Comparison of ENCODE assay signal across 8 cellular contexts in genomic region chr12:948238-948637, GRCh38. TPM values are rescaled to one million over a fixed set of nuclear protein-coding genes. Genes with fewer than 3 reads are reported as not detected.
DNase-seq lines count a peak whose midpoint lies in the region; ATAC-seq, FAIRE-seq and TF ChIP-seq lines count a peak whose summit lies in the region.

No MANE protein-coding gene starts in this region.

- no peaks in the 10 kb centered on the region for H3K27me3 ChIP-seq in small intestine (ENCODE audit: control insufficient read depth in 2 of 2, insufficient read depth in 2 of 2, low read length in 2 of 2)

- no peaks in the 10 kb centered on the region for H3K9me3 ChIP-seq in small intestine (ENCODE audit: control insufficient read depth, low read depth)

- peaks cover 31% of the 10 kb centered on the region for H3K4me1 Mint-ChIP-seq in HFFc6 (ENCODE audit: low read depth)
- H3K4me1 Mint-ChIP-seq in activated B cell treated with CpG ODN at 0.5 μM for 24 hours = peaks cover 33% of the 10 kb centered on the region
- H3K4me1 Mint-ChIP-seq in glutamatergic neuron (ENCODE audit: low read depth, unreplicated experiment) = peaks cover 8% of the 10 kb centered on the region

- H3K27ac Mint-ChIP-seq in HFFc6 = peak overlapping the region; percentile 31
- H3K27ac Mint-ChIP-seq in activated B cell treated with CpG ODN at 0.5 μM for 24 hours = peak overlapping the region; percentile 50
- peak overlapping the region; percentile 10 for H3K27ac Mint-ChIP-seq in glutamatergic neuron (ENCODE audit: unreplicated experiment)

- H3K4me3 ChIP-seq in small intestine (ENCODE audit: low read depth in 1 of 2, low read length in 2 of 2) = peak overlapping the region in 1 of 2 donors; percentile 90

- TF ChIP-seq CTCF in HFFc6 (IDR thresholded peaks at IDR 0.05) (no peak), activated B cell treated with CpG ODN at 0.5 μM for 24 hours (IDR thresholded peaks at IDR 0.05) (no peak), glutamatergic neuron (IDR thresholded peaks at IDR 0.05; ENCODE audit: partially characterized antibody, unreplicated experiment) (no peak)

- no peak for FAIRE-seq in small intestine (lab: Jason Lieb, UNC)

- DNase-seq in HFFc6 (no peak), activated B cell treated with CpG ODN at 0.5 μM for 24 hours (no peak), glutamatergic neuron (no peak), small intestine (peak; percentile 81), AG08396 (ENCODE audit: low spot score) (no peak), germinal center (ENCODE audit: low spot score) (no peak), DMS114 treated with DMSO at 0.1 percent for 48 hours (lab: John Stamatoyannopoulos, UW; ENCODE audit: unreplicated experiment) (no peak)

- no peaks in the 10 kb centered on the region for H3K4me1 ChIP-seq in small intestine (ENCODE audit: control insufficient read depth in 2 of 2, insufficient read depth in 1 of 2, low read depth in 1 of 2, low read length in 1 of 2)

- H3K4me3 Mint-ChIP-seq in HFFc6 (peak overlapping the region; percentile 100), activated B cell treated with CpG ODN at 0.5 μM for 24 hours (peak overlapping the region; percentile 99), glutamatergic neuron (ENCODE audit: unreplicated experiment) (peak overlapping the region; percentile 78)

- H3K27ac ChIP-seq in small intestine (ENCODE audit: low read depth in 1 of 2, low read length in 1 of 2) = peak overlapping the region; percentile 37 to 98

- ATAC-seq in activated B cell treated with CpG ODN at 0.5 μM for 24 hours (ENCODE audit: low read depth) (no peak), HG03354 (IDR thresholded peaks at IDR 0.05; ENCODE audit: poor library complexity, severe bottlenecking, unreplicated experiment) (no peak)

- H3K9me3 Mint-ChIP-seq in HFFc6 (peaks cover 4% of the 10 kb centered on the region; the same call in 1 of the 2 replicates), activated B cell treated with CpG ODN at 0.5 μM for 24 hours (no peaks in the 10 kb centered on the region), glutamatergic neuron (ENCODE audit: unreplicated experiment) (peaks cover 6% of the 10 kb centered on the region)

- intact Hi-C loops in activated B cell treated with CpG ODN at 0.5 μM for 24 hours (cut with micrococcal nuclease) = loop anchor here (2.0 kb wide), 1 partner anchor 559 kb away; the partner anchor contains the start of gene KDM5A

- H3K36me3 Mint-ChIP-seq in HFFc6 (ENCODE audit: low read depth) (peaks cover 20% of the 10 kb centered on the region), activated B cell treated with CpG ODN at 0.5 μM for 24 hours (ENCODE audit: low read depth) (peaks cover 29% of the 10 kb centered on the region), glutamatergic neuron (ENCODE audit: unreplicated experiment) (no peaks in the 10 kb centered on the region)

- 31 to 74% (median 64%) methylated on average over 9 of the region's 9 CpGs for WGBS in small intestine, 3 donors

- CTCF ChIA-PET in activated B cell treated with CpG ODN at 0.5 μM for 24 hours (lab: Charles Lee) = interaction anchor here (1.8 kb wide), 1 partner anchor 372 kb away, joined by 8 read pairs; no protein-coding TSS in a partner anchor

- POLR2A ChIA-PET in activated B cell treated with CpG ODN at 0.5 μM for 24 hours (lab: Charles Lee) = interaction anchor here (0.7 to 2.5 kb wide), 2 partner anchors 43 to 271 kb away, joined by 5 to 46 read pairs; partner anchors contain the start of gene ERC1

- peaks cover 0 to 2% of the 10 kb centered on the region in 2 donors for H3K36me3 ChIP-seq in small intestine (ENCODE audit: control insufficient read depth in 2 of 2, insufficient read depth in 2 of 2, low read length in 2 of 2)

- H3K27me3 Mint-ChIP-seq in HFFc6 (ENCODE audit: insufficient read depth) (peaks cover 6% of the 10 kb centered on the region; the same call in 1 of the 2 replicates), activated B cell treated with CpG ODN at 0.5 μM for 24 hours (no peaks in the 10 kb centered on the region), glutamatergic neuron (ENCODE audit: unreplicated experiment) (peaks cover 8% of the 10 kb centered on the region)

RNA-seq across cellular contexts. Expression of gene RAD52, which starts 1.3 kb away (rescaled TPM):
- 10 to 100 TPM in 2 of 6 experiments, 1 to 10 TPM in 4; 8.6 to 10.9 (median 9.2) TPM for total RNA-seq in HFFc6 (2021; fragmentation: NEBNext Ultra II Directional; extraction: Animal tissue kit (Norgen Biotek cat#: 25700))
- total RNA-seq in activated B cell treated with CpG ODN at 0.5 μM for 24 hours (15.0 and 15.2 TPM in 2 replicates), glutamatergic neuron (ENCODE audit: unreplicated experiment) (16.5 TPM)
- polyA plus RNA-seq in small intestine = 10 to 100 TPM in 1 of 3 donors, 1 to 10 TPM in 2; 3.2 to 15.2 (median 5.5) TPM

RNA-seq across cellular contexts. Expression of gene ERC1, which starts 42.8 kb away (rescaled TPM):
- total RNA-seq in HFFc6 (2021; fragmentation: NEBNext Ultra II Directional; extraction: Animal tissue kit (Norgen Biotek cat#: 25700)) = 10 to 100 TPM; 44.1 to 48.9 (median 47.9) TPM
- total RNA-seq in activated B cell treated with CpG ODN at 0.5 μM for 24 hours = 51.1 and 57.0 TPM in 2 replicates
- 82.2 TPM for total RNA-seq in glutamatergic neuron (ENCODE audit: unreplicated experiment)
- polyA plus RNA-seq in small intestine = 1 to 10 TPM; 1.8 to 8.5 (median 3.8) TPM
